ENCODE assay signal across 29 cellular contexts in the genomic region with DNA sequence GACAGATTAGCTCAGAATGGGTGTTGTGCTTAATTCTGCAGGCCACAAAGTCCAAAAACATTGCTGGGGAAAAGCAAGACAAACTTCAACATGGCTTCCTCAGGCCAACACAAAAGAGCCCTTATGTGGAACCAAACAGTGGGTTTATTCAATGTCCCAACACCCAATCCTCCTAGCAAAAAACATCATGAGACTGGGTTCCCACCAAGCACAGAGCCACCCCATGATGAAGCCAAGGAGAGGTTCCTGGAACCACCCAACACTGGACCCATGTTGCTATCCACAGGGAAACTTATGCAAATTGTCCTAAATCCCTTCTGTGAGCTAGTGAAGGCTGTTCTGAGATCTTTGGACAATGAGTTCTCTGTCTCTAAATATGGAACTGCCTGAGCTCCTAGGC. TPM values are rescaled to one million over a fixed set of nuclear protein-coding genes. Genes with fewer than 3 reads are reported as not detected.
DNase-seq lines count a peak whose midpoint lies in the region; ATAC-seq and TF ChIP-seq lines count a peak whose summit lies in the region.
"Had no signal": no experiment of that assay in that cellular context is flagged by ENCODE, and none has a peak within 500 bp of the region (broad histone marks: within the 10 kb centered on the region; RNA-seq: fewer than 3 reads in every experiment).

No MANE protein-coding gene starts in this region.

- no peak overlapping the region for H4K8ac ChIP-seq in mesendoderm (ENCODE audit: low read depth, low read length)

- H3K4me3 Mint-ChIP-seq in activated naive CD8-positive, alpha-beta T cell treated with anti-CD3 and anti-CD28 coated beads for 36 hours: no peak overlapping the region
- H3K4me3 Mint-ChIP-seq: activated naive CD8-positive, alpha-beta T cell treated with anti-CD3 and anti-CD28 coated beads, Interleukin-2, amount 10 ng/mL, durations not matched to agents 7 days and 5 days; activated T-cell treated with anti-CD3 and anti-CD28 coated beads, Interleukin-2, amount 50 U/mL, for 24 hours; memory B cell; T-cell had no signal

- no peak overlapping the region for H3K27ac ChIP-seq in mesendoderm (ENCODE audit: low read depth, low read length)
- H3K27ac ChIP-seq in gastrocnemius medialis: peak overlapping the region in 3 of 4 donors; percentile 2 to 57 (median 24)
- H3K27ac ChIP-seq: neutrophil, psoas muscle, SJCRH30 had no signal

- no peaks in the 10 kb centered on the region for H3K9me3 ChIP-seq in gastrocnemius medialis
- H3K9me3 ChIP-seq: neutrophil, psoas muscle, SJCRH30 had no signal

- no peaks in the 10 kb centered on the region for H3K27me3 Mint-ChIP-seq in activated naive CD8-positive, alpha-beta T cell treated with anti-CD3 and anti-CD28 coated beads for 36 hours
- H3K27me3 Mint-ChIP-seq: activated naive CD8-positive, alpha-beta T cell treated with anti-CD3 and anti-CD28 coated beads, Interleukin-2, amount 10 ng/mL, durations not matched to agents 7 days and 5 days; activated T-cell treated with anti-CD3 and anti-CD28 coated beads, Interleukin-2, amount 50 U/mL, for 24 hours; memory B cell; T-cell had no signal

- in situ Hi-C loops in gastrocnemius medialis (cut with MboI; ENCODE audit: low sequenced_read_pairs in 4 of 4): no loop called here

- no peak overlapping the region for H2AK5ac ChIP-seq in mesendoderm (ENCODE audit: low read length)

- TF ChIP-seq POLR2A in gastrocnemius medialis (IDR thresholded peaks at IDR 0.05): no peak

- no peak overlapping the region for H4K5ac ChIP-seq in mesendoderm (ENCODE audit: low read length)

- no peak overlapping the region for H2BK120ac ChIP-seq in mesendoderm (ENCODE audit: low read depth, low read length)

- peaks cover 28% of the 10 kb centered on the region for H3K36me3 Mint-ChIP-seq in activated naive CD8-positive, alpha-beta T cell treated with anti-CD3 and anti-CD28 coated beads for 36 hours

- H3K4me1 ChIP-seq in mesendoderm (ENCODE audit: control insufficient read depth, low read depth, low read length): no peaks in the 10 kb centered on the region
- H3K4me1 ChIP-seq in gastrocnemius medialis: peaks cover 39 to 44% of the 10 kb centered on the region in 2 donors

- H3K56ac ChIP-seq in mesendoderm (ENCODE audit: low read length): no peak overlapping the region

- no peak for TF ChIP-seq CTCF in gastrocnemius medialis (IDR thresholded peaks at IDR 0.05 in 4 of 5, conservative IDR thresholded peaks at IDR 0.05 in 1 of 5)

- no peaks in the 10 kb centered on the region for H3K9me3 Mint-ChIP-seq in activated naive CD8-positive, alpha-beta T cell treated with anti-CD3 and anti-CD28 coated beads for 36 hours
- H3K9me3 Mint-ChIP-seq: activated T-cell treated with anti-CD3 and anti-CD28 coated beads, Interleukin-2, amount 50 U/mL, for 24 hours; memory B cell; T-cell had no signal

- H3K79me1 ChIP-seq in mesendoderm (ENCODE audit: low read length): peaks cover 11% of the 10 kb centered on the region

- H3K4me3 ChIP-seq in mesendoderm (ENCODE audit: low read length): no peak overlapping the region
- no peak overlapping the region for H3K4me3 ChIP-seq in gastrocnemius medialis
- H3K4me3 ChIP-seq: GM12878, psoas muscle, SJCRH30 had no signal

- no peak overlapping the region for H3K4ac ChIP-seq in mesendoderm (ENCODE audit: low read depth, low read length)

- H3K79me2 ChIP-seq in mesendoderm (ENCODE audit: control insufficient read depth, insufficient read depth, low read length): peaks cover 20% of the 10 kb centered on the region

- no peak overlapping the region for H3K27ac Mint-ChIP-seq in activated naive CD8-positive, alpha-beta T cell treated with anti-CD3 and anti-CD28 coated beads for 36 hours
- H3K27ac Mint-ChIP-seq: activated naive CD8-positive, alpha-beta T cell treated with anti-CD3 and anti-CD28 coated beads, Interleukin-2, amount 10 ng/mL, durations not matched to agents 7 days and 5 days; activated T-cell treated with anti-CD3 and anti-CD28 coated beads, Interleukin-2, amount 50 U/mL, for 24 hours; memory B cell; T-cell had no signal

- peak overlapping the region; percentile 28 for H3K18ac ChIP-seq in mesendoderm (ENCODE audit: low read length)

- H3K23ac ChIP-seq in mesendoderm (ENCODE audit: low read length): no peak overlapping the region

- H3K9ac ChIP-seq in mesendoderm (ENCODE audit: low read length): no peak overlapping the region

- H3K27me3 ChIP-seq in mesendoderm (ENCODE audit: insufficient read depth, low read length, poor library complexity): no peaks in the 10 kb centered on the region
- no peaks in the 10 kb centered on the region for H3K27me3 ChIP-seq in gastrocnemius medialis
- H3K27me3 ChIP-seq: neutrophil, SJCRH30 had no signal

- H3K36me3 ChIP-seq in mesendoderm (ENCODE audit: control insufficient read depth, insufficient read depth, low read length) (no peaks in the 10 kb centered on the region), gastrocnemius medialis (peaks cover 0 to 4% of the 10 kb centered on the region in 2 donors)

- DNase-seq in NCI-H526 treated with DMSO at 0.1 percent for 48 hours (lab: John Stamatoyannopoulos, UW) (peak; percentile 86), epidermal melanocyte (ENCODE audit: insufficient read length, low spot score) (peak; percentile 65), mesendoderm (no peak), gastrocnemius medialis (no peak), HT-29 (ENCODE audit: low spot score) (no peak)
- no peak for DNase-seq in stimulated activated CD4-positive, alpha-beta T cell treated with anti-CD3 and anti-CD28 coated beads, Interleukin-12 subunit alpha, Interleukin-12 subunit beta, amount 100 ng/mL, for 4 hours
- no peak for DNase-seq in activated naive CD8-positive, alpha-beta T cell treated with anti-CD3 and anti-CD28 coated beads for 36 hours
- no peak for DNase-seq in activated CD8-positive, alpha-beta memory T cell treated with anti-CD3 and anti-CD28 coated beads, Interleukin-2, amount 50 U/mL, for 48 hours
- DNase-seq: ACHN; activated CD4-positive, alpha-beta T cell treated with anti-CD3 and anti-CD28 coated beads, Interleukin-2, amount 50 U/mL, for 1 hour; activated CD4-positive, CD25-positive, alpha-beta regulatory T cell; activated gamma-delta T cell; activated naive CD8-positive, alpha-beta T cell treated with anti-CD3 and anti-CD28 coated beads, Interleukin-2, amount 10 ng/mL, durations not matched to agents 7 days and 5 days; activated T-cell treated with anti-CD3 and anti-CD28 coated beads, Interleukin-2, amount 50 U/mL, for 24 hours; cortex of kidney; DMS153; KG1; NCI-H1105; NCI-H1930; NCI-H69; psoas muscle; SJCRH30; stimulated activated CD4-positive, alpha-beta T cell treated with anti-CD3 and anti-CD28 coated beads, Interleukin-15, amount 100 ng/mL, for 24 hours; stimulated activated CD4-positive, alpha-beta T cell treated with anti-CD3 and anti-CD28 coated beads, Interleukin-4, amount 100 ng/mL, for 4 hours; T-cell; trophoblast cell had no signal

- no peak for ATAC-seq in gastrocnemius medialis
- ATAC-seq: GM12878, T-cell had no signal

- no peak overlapping the region for H3K4me2 ChIP-seq in mesendoderm (ENCODE audit: low read length)

- no peak overlapping the region for H2BK15ac ChIP-seq in mesendoderm (replicated peaks; ENCODE audit: low read depth)

- no peak overlapping the region for H2BK5ac ChIP-seq in mesendoderm (ENCODE audit: low read length)

- intact Hi-C loops in gastrocnemius medialis (cut with DNase I; ENCODE audit: low total_unique reads): no loop called here

- H3K4me1 Mint-ChIP-seq in activated naive CD8-positive, alpha-beta T cell treated with anti-CD3 and anti-CD28 coated beads for 36 hours: peaks cover 6% of the 10 kb centered on the region

RNA-seq across cellular contexts. Expression of gene SLC25A13, which starts 24.0 kb away (rescaled TPM):
- polyA plus RNA-seq in mesendoderm (2013, experiment 1 of 2): 61.0 TPM
- 62.3 TPM for polyA plus RNA-seq in mesendoderm (2013, experiment 2 of 2)
- total RNA-seq in gastrocnemius medialis: 10 to 100 TPM in 3 of 4 donors, 1 to 10 TPM in 1; 9.2 to 30.8 (median 13.6) TPM
- total RNA-seq in HT-29 (2014; rRNA removed; shearing (Covaris generic)): 28.2 and 34.1 TPM in 2 replicates
- 10 to 100 TPM; 12.6 to 14.5 TPM for total RNA-seq in activated naive CD8-positive, alpha-beta T cell treated with anti-CD3 and anti-CD28 coated beads for 36 hours

Comparison
In these comparisons a context has a peak if more than half of its experiments do, and no peak if none do; other contexts are left out.
1. DNase-seq: peak in NCI-H526 treated with DMSO at 0.1 percent for 48 hours (single experiment) and epidermal melanocyte (single experiment); none in mesendoderm (single experiment), gastrocnemius medialis (0 of 2), HT-29 (single experiment), stimulated activated CD4-positive, alpha-beta T cell treated with anti-CD3 and anti-CD28 coated beads, Interleukin-12 subunit alpha, Interleukin-12 subunit beta, amount 100 ng/mL, for 4 hours (single experiment), activated naive CD8-positive, alpha-beta T cell treated with anti-CD3 and anti-CD28 coated beads for 36 hours (single experiment) and activated CD8-positive, alpha-beta memory T cell treated with anti-CD3 and anti-CD28 coated beads, Interleukin-2, amount 50 U/mL, for 48 hours (single experiment).